In genomic region chr16:73051216-73051615, GRCh38 we compare ENCODE assay signal across 1 cellular context.
A peak's percentile ranks its signal among the peaks of the same experiment; 100 is the strongest.
TF ChIP-seq lines count a peak whose summit lies in the region.

No MANE protein-coding gene starts in this region.

TF ChIP-seq in HepG2, 621 proteins besides CTCF, POLR2A, EP300 and RAD21 (continued from another document):
- no peak for TF ChIP-seq SIN3B (IDR thresholded peaks at IDR 0.05; ENCODE audit: low read length)
- no peak for TF ChIP-seq PRMT3 (CRISPR knock-in tag; IDR thresholded peaks at IDR 0.05; ENCODE audit: borderline replicate concordance, low read depth)
- TF ChIP-seq ZNF382 (CRISPR knock-in tag; IDR thresholded peaks at IDR 0.05; ENCODE audit: borderline replicate concordance), result no peak
- TF ChIP-seq, protein P1, sequence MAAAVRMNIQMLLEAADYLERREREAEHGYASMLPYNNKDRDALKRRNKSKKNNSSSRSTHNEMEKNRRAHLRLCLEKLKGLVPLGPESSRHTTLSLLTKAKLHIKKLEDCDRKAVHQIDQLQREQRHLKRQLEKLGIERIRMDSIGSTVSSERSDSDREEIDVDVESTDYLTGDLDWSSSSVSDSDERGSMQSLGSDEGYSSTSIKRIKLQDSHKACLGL (CRISPR knock-in tag; IDR thresholded peaks at IDR 0.05), result no peak
- TF ChIP-seq ATAD3A (CRISPR knock-in tag; IDR thresholded peaks at IDR 0.05), result no peak
- 0 out of 2 replicates have a peak, but pooled peaks have one; percentile 10 for TF ChIP-seq ZNF317 (CRISPR knock-in tag; IDR thresholded peaks at IDR 0.05)
- TF ChIP-seq ZNF503 (CRISPR knock-in tag; IDR thresholded peaks at IDR 0.05), result 0 out of 2 replicates have a peak, but pooled peaks have one; percentile 1
- TF ChIP-seq HNRNPH1 (optimal IDR thresholded peaks at IDR 0.05; ENCODE audit: low read depth, low read length), result no peak
- TF ChIP-seq ZNF7 (CRISPR knock-in tag; IDR thresholded peaks at IDR 0.05), result no peak
- no peak for TF ChIP-seq MTA1 (CRISPR knock-in tag; IDR thresholded peaks at IDR 0.05; ENCODE audit: borderline replicate concordance)
- TF ChIP-seq ZNF17 (CRISPR knock-in tag; IDR thresholded peaks at IDR 0.05), result no peak
- TF ChIP-seq JUN (CRISPR knock-in tag; IDR thresholded peaks at IDR 0.05), result no peak
